Comparison of ENCODE assay signal across 27 cellular contexts in genomic region chr4:89258506-89258905, GRCh38. TPM values are rescaled to one million over a fixed set of nuclear protein-coding genes. Genes with fewer than 3 reads are reported as not detected.
A peak's percentile ranks its signal among the peaks of the same experiment; 100 is the strongest.
DNase-seq lines count a peak whose midpoint lies in the region; ATAC-seq and TF ChIP-seq lines count a peak whose summit lies in the region.
"Had no signal": no experiment of that assay in that cellular context is flagged by ENCODE, and none has a peak within 500 bp of the region (broad histone marks: within the 10 kb centered on the region; RNA-seq: fewer than 3 reads in every experiment).

No MANE protein-coding gene starts in this region.

- H3K4me2 ChIP-seq in GM23248 (ENCODE audit: unreplicated experiment): no peak overlapping the region

- peak; percentile 51 for DNase-seq in activated CD4-positive, alpha-beta T cell treated with anti-CD3 and anti-CD28 coated beads, Interleukin-2, amount 10 ng/mL, durations not matched to agents 24 days and 14 days
- no peak for DNase-seq in activated CD4-positive, alpha-beta T cell treated with anti-CD3 and anti-CD28 coated beads, Interleukin-2, amount 10 ng/mL, durations not matched to agents 7 days and 5 days
- DNase-seq in natural killer cell (no peak), foreskin melanocyte (peak; percentile 77), GM10248 (ENCODE audit: extremely low spot score) (no peak), GM23248 (no peak)
- DNase-seq in natural killer cell treated with Interleukin-12 subunit alpha and Interleukin-12 subunit beta and Interleukin-15 and Interleukin-18, amount 100 ng/mL, for 72 hours (ENCODE audit: low spot score): no peak
- DNase-seq: 8988T; activated CD4-positive, alpha-beta T cell treated with anti-CD3 and anti-CD28 coated beads, Interleukin-2, amount 50 U/mL, for 1 hour; caudate nucleus; cortex of kidney; effector memory CD4-positive, alpha-beta T cell; NCI-H1694; NCI-H748 treated with DMSO at 0.1 percent for 48 hours; nucleus accumbens; Peyer's patch; psoas muscle; SIG-M5; T1000; upper lobe of right lung had no signal

- no peaks in the 10 kb centered on the region for H3K9me3 ChIP-seq in GM23248 (ENCODE audit: low read depth)
- H3K9me3 ChIP-seq: ascending aorta, Peyer's patch, psoas muscle, upper lobe of right lung had no signal

- H3K9ac ChIP-seq in GM23248: no peak overlapping the region

- H3K9me3 Mint-ChIP-seq in activated CD4-positive, alpha-beta T cell treated with anti-CD3 and anti-CD28 coated beads, Interleukin-2, amount 10 ng/mL, durations not matched to agents 24 days and 14 days: no peaks in the 10 kb centered on the region
- H3K9me3 Mint-ChIP-seq in activated CD4-positive, alpha-beta T cell treated with anti-CD3 and anti-CD28 coated beads, Interleukin-2, amount 10 ng/mL, durations not matched to agents 7 days and 5 days: peaks cover 3% of the 10 kb centered on the region
- peaks cover 0 to 2% of the 10 kb centered on the region in 2 donors for H3K9me3 Mint-ChIP-seq in natural killer cell
- no peaks in the 10 kb centered on the region for H3K9me3 Mint-ChIP-seq in natural killer cell treated with Interleukin-12 subunit alpha and Interleukin-12 subunit beta and Interleukin-15 and Interleukin-18, amount 100 ng/mL, for 72 hours
- H3K9me3 Mint-ChIP-seq: stimulated activated memory B cell treated with anti-CD40 and anti-IgM and Interleukin-4, amounts not matched to agents 10 μg/mL and 1 μg/mL and 100 μg/mL, for 72 hours had no signal

- POLR2A ChIA-PET in activated CD4-positive, alpha-beta T cell treated with anti-CD3 and anti-CD28 coated beads, Interleukin-2, amount 10 ng/mL, durations not matched to agents 7 days and 5 days (lab: Charles Lee): interaction anchor here (0.6 kb wide), 1 partner anchor 974 kb away, joined by 3 read pairs; the partner anchor contains the start of gene PPM1K
- POLR2A ChIA-PET in GM10248 (lab: Yijun Ruan, JAX): no interaction called here

- no peaks in the 10 kb centered on the region for H3K9me2 ChIP-seq in GM23248 (ENCODE audit: insufficient read depth)

- H3F3A ChIP-seq in GM23248 (ENCODE audit: insufficient read depth): no peaks in the 10 kb centered on the region

- TF ChIP-seq CTCF in natural killer cell (IDR thresholded peaks at IDR 0.05) (no peak), GM10248 (IDR thresholded peaks at IDR 0.05; ENCODE audit: control extremely low read depth, extremely low read depth, low read depth, missing control alignments) (no peak)

- no peak overlapping the region for H3K27ac Mint-ChIP-seq in activated CD4-positive, alpha-beta T cell treated with anti-CD3 and anti-CD28 coated beads, Interleukin-2, amount 10 ng/mL, durations not matched to agents 24 days and 14 days
- H3K27ac Mint-ChIP-seq in activated CD4-positive, alpha-beta T cell treated with anti-CD3 and anti-CD28 coated beads, Interleukin-2, amount 10 ng/mL, durations not matched to agents 7 days and 5 days: no peak overlapping the region
- H3K27ac Mint-ChIP-seq in natural killer cell: peak overlapping the region; percentile 21 to 74
- H3K27ac Mint-ChIP-seq in natural killer cell treated with Interleukin-12 subunit alpha and Interleukin-12 subunit beta and Interleukin-15 and Interleukin-18, amount 100 ng/mL, for 72 hours: no peak overlapping the region
- H3K27ac Mint-ChIP-seq: CD14-positive monocyte; mesothelial cell of epicardium; stimulated activated memory B cell treated with anti-CD40 and anti-IgM and Interleukin-4, amounts not matched to agents 10 μg/mL and 1 μg/mL and 100 μg/mL, for 72 hours had no signal

- H3K4me1 ChIP-seq in GM23248 (ENCODE audit: insufficient read depth): no peaks in the 10 kb centered on the region
- H3K4me1 ChIP-seq: ascending aorta, Peyer's patch, psoas muscle, upper lobe of right lung had no signal

- H3K4me3 Mint-ChIP-seq in activated CD4-positive, alpha-beta T cell treated with anti-CD3 and anti-CD28 coated beads, Interleukin-2, amount 10 ng/mL, durations not matched to agents 24 days and 14 days: no peak overlapping the region
- no peak overlapping the region for H3K4me3 Mint-ChIP-seq in activated CD4-positive, alpha-beta T cell treated with anti-CD3 and anti-CD28 coated beads, Interleukin-2, amount 10 ng/mL, durations not matched to agents 7 days and 5 days
- no peak overlapping the region for H3K4me3 Mint-ChIP-seq in natural killer cell
- no peak overlapping the region for H3K4me3 Mint-ChIP-seq in natural killer cell treated with Interleukin-12 subunit alpha and Interleukin-12 subunit beta and Interleukin-15 and Interleukin-18, amount 100 ng/mL, for 72 hours
- H3K4me3 Mint-ChIP-seq: CD14-positive monocyte; mesothelial cell of epicardium; stimulated activated memory B cell treated with anti-CD40 and anti-IgM and Interleukin-4, amounts not matched to agents 10 μg/mL and 1 μg/mL and 100 μg/mL, for 72 hours had no signal

- H4K20me1 ChIP-seq in GM23248 (ENCODE audit: insufficient read depth): no peaks in the 10 kb centered on the region

- CTCF ChIA-PET in activated CD4-positive, alpha-beta T cell treated with anti-CD3 and anti-CD28 coated beads, Interleukin-2, amount 10 ng/mL, durations not matched to agents 7 days and 5 days (lab: Charles Lee): interaction anchor here (1.0 to 1.4 kb wide), 4 partner anchors 32 to 176 kb away, joined by 3 to 4 read pairs (median 4); no protein-coding TSS in a partner anchor
- CTCF ChIA-PET in GM10248 (lab: Yijun Ruan, JAX): interaction anchor here (1.2 to 2.0 kb wide), 4 partner anchors 21 to 176 kb away, joined by 3 to 7 read pairs (median 4); no protein-coding TSS in a partner anchor

- H3K79me2 ChIP-seq in GM23248 (ENCODE audit: insufficient read depth): no peaks in the 10 kb centered on the region

- peaks cover 72% of the 10 kb centered on the region for H3K4me1 Mint-ChIP-seq in activated CD4-positive, alpha-beta T cell treated with anti-CD3 and anti-CD28 coated beads, Interleukin-2, amount 10 ng/mL, durations not matched to agents 24 days and 14 days
- peaks cover 80% of the 10 kb centered on the region for H3K4me1 Mint-ChIP-seq in activated CD4-positive, alpha-beta T cell treated with anti-CD3 and anti-CD28 coated beads, Interleukin-2, amount 10 ng/mL, durations not matched to agents 7 days and 5 days
- H3K4me1 Mint-ChIP-seq in natural killer cell: peaks cover 78 to 84% of the 10 kb centered on the region in 2 donors
- peaks cover 61 to 62% of the 10 kb centered on the region in 2 donors for H3K4me1 Mint-ChIP-seq in natural killer cell treated with Interleukin-12 subunit alpha and Interleukin-12 subunit beta and Interleukin-15 and Interleukin-18, amount 100 ng/mL, for 72 hours (ENCODE audit: low read depth in 2 of 2)

- H3K4me3 ChIP-seq in GM23248: no peak overlapping the region
- H3K4me3 ChIP-seq: ascending aorta, Peyer's patch, psoas muscle, upper lobe of right lung had no signal

- in situ Hi-C loops in GM23248 (cut with MboI): loop anchor here (10.0 kb wide), 1 partner anchor 176 kb away; no protein-coding TSS in a partner anchor

- peaks cover 31% of the 10 kb centered on the region for H3K36me3 Mint-ChIP-seq in activated CD4-positive, alpha-beta T cell treated with anti-CD3 and anti-CD28 coated beads, Interleukin-2, amount 10 ng/mL, durations not matched to agents 24 days and 14 days (ENCODE audit: low read depth)
- H3K36me3 Mint-ChIP-seq in activated CD4-positive, alpha-beta T cell treated with anti-CD3 and anti-CD28 coated beads, Interleukin-2, amount 10 ng/mL, durations not matched to agents 7 days and 5 days (ENCODE audit: low read depth): peaks cover 66% of the 10 kb centered on the region
- no peaks in the 10 kb centered on the region for H3K36me3 Mint-ChIP-seq in natural killer cell
- no peaks in the 10 kb centered on the region for H3K36me3 Mint-ChIP-seq in natural killer cell treated with Interleukin-12 subunit alpha and Interleukin-12 subunit beta and Interleukin-15 and Interleukin-18, amount 100 ng/mL, for 72 hours
- H3K36me3 Mint-ChIP-seq: mesothelial cell of epicardium; stimulated activated memory B cell treated with anti-CD40 and anti-IgM and Interleukin-4, amounts not matched to agents 10 μg/mL and 1 μg/mL and 100 μg/mL, for 72 hours had no signal

- WGBS in GM23248 (ENCODE audit: low coverage in 1 of 2, low lambda C conversion rate in 2 of 2, missing lambda C conversion rate in 2 of 2), 2 experiments: 72% methylated on average over 6 of the region's 6 CpGs

- ATAC-seq in natural killer cell: no peak
- no peak for ATAC-seq in natural killer cell treated with Interleukin-12 subunit alpha and Interleukin-12 subunit beta and Interleukin-15 and Interleukin-18, amount 100 ng/mL, for 72 hours
- ATAC-seq in HG03432 (IDR thresholded peaks at IDR 0.05; ENCODE audit: unreplicated experiment): no peak
- ATAC-seq: psoas muscle; stimulated activated memory B cell treated with anti-CD40 and anti-IgM and Interleukin-4, amounts not matched to agents 10 μg/mL and 1 μg/mL and 100 μg/mL, for 72 hours; upper lobe of right lung had no signal

- intact Hi-C loops in activated CD4-positive, alpha-beta T cell treated with anti-CD3 and anti-CD28 coated beads, Interleukin-2, amount 10 ng/mL, durations not matched to agents 24 days and 14 days (cut with micrococcal nuclease): loop anchor here (10.0 kb wide), 1 partner anchor 176 kb away; no protein-coding TSS in a partner anchor
- intact Hi-C loops in natural killer cell (cut with micrococcal nuclease): loop anchor here (10.0 kb wide), 1 partner anchor 176 kb away; no protein-coding TSS in a partner anchor

- no peak overlapping the region for H2AFZ ChIP-seq in GM23248

- H3K36me3 ChIP-seq in GM23248 (ENCODE audit: low read depth): no peaks in the 10 kb centered on the region
- H3K36me3 ChIP-seq: ascending aorta, Peyer's patch, upper lobe of right lung had no signal

- no peak overlapping the region for H3K27ac ChIP-seq in GM23248
- H3K27ac ChIP-seq: ascending aorta, Peyer's patch, psoas muscle, upper lobe of right lung, VCaP had no signal

- H3K27me3 ChIP-seq in GM23248 (replicated peaks; ENCODE audit: insufficient read depth): 0 out of 2 replicates have a peak, but pooled peaks cover 17% of the 10 kb centered on the region
- H3K27me3 ChIP-seq: ascending aorta, Peyer's patch, upper lobe of right lung had no signal

- H3K27me3 Mint-ChIP-seq in activated CD4-positive, alpha-beta T cell treated with anti-CD3 and anti-CD28 coated beads, Interleukin-2, amount 10 ng/mL, durations not matched to agents 24 days and 14 days: no peaks in the 10 kb centered on the region
- H3K27me3 Mint-ChIP-seq in activated CD4-positive, alpha-beta T cell treated with anti-CD3 and anti-CD28 coated beads, Interleukin-2, amount 10 ng/mL, durations not matched to agents 7 days and 5 days: no peaks in the 10 kb centered on the region
- no peaks in the 10 kb centered on the region for H3K27me3 Mint-ChIP-seq in natural killer cell (ENCODE audit: low read depth in 2 of 2)
- no peaks in the 10 kb centered on the region for H3K27me3 Mint-ChIP-seq in natural killer cell treated with Interleukin-12 subunit alpha and Interleukin-12 subunit beta and Interleukin-15 and Interleukin-18, amount 100 ng/mL, for 72 hours
- H3K27me3 Mint-ChIP-seq: stimulated activated memory B cell treated with anti-CD40 and anti-IgM and Interleukin-4, amounts not matched to agents 10 μg/mL and 1 μg/mL and 100 μg/mL, for 72 hours had no signal

RNA-seq across cellular contexts. Expression of gene GPRIN3, which starts 49.1 kb away (rescaled TPM):
- 26.2 and 26.8 TPM in 2 replicates for total RNA-seq in activated CD4-positive, alpha-beta T cell treated with anti-CD3 and anti-CD28 coated beads, Interleukin-2, amount 10 ng/mL, durations not matched to agents 24 days and 14 days
- 10 to 100 TPM; 51.1 to 57.4 TPM for total RNA-seq in activated CD4-positive, alpha-beta T cell treated with anti-CD3 and anti-CD28 coated beads, Interleukin-2, amount 10 ng/mL, durations not matched to agents 7 days and 5 days
- total RNA-seq in natural killer cell: 10 to 100 TPM; 48.3 to 50.7 (median 48.5) TPM
- 10 to 100 TPM; 11.6 to 24.0 TPM for total RNA-seq in natural killer cell treated with Interleukin-12 subunit alpha and Interleukin-12 subunit beta and Interleukin-15 and Interleukin-18, amount 100 ng/mL, for 72 hours
- not detected in 2 replicates for total RNA-seq in GM23248 (2014; rRNA removed; shearing (Covaris generic))
- 0.01 and 0.05 TPM in 2 replicates for polyA plus RNA-seq in GM23248 (2016; fragmentation: Nextera tagmentation; extraction: Ambion mirVana)
- total RNA-seq: Daoy had no signal

Comparison
In these comparisons a context has a peak if more than half of its experiments do, and no peak if none do; other contexts are left out.
1. DNase-seq: peak in activated CD4-positive, alpha-beta T cell treated with anti-CD3 and anti-CD28 coated beads, Interleukin-2, amount 10 ng/mL, durations not matched to agents 24 days and 14 days (single experiment) and foreskin melanocyte (single experiment); none in activated CD4-positive, alpha-beta T cell treated with anti-CD3 and anti-CD28 coated beads, Interleukin-2, amount 10 ng/mL, durations not matched to agents 7 days and 5 days (single experiment), natural killer cell (single experiment), natural killer cell treated with Interleukin-12 subunit alpha and Interleukin-12 subunit beta and Interleukin-15 and Interleukin-18, amount 100 ng/mL, for 72 hours (single experiment), GM10248 (single experiment) and GM23248 (single experiment).
2. H3K27ac Mint-ChIP-seq: peak in natural killer cell (2 of 2); none in activated CD4-positive, alpha-beta T cell treated with anti-CD3 and anti-CD28 coated beads, Interleukin-2, amount 10 ng/mL, durations not matched to agents 24 days and 14 days (single experiment), activated CD4-positive, alpha-beta T cell treated with anti-CD3 and anti-CD28 coated beads, Interleukin-2, amount 10 ng/mL, durations not matched to agents 7 days and 5 days (single experiment) and natural killer cell treated with Interleukin-12 subunit alpha and Interleukin-12 subunit beta and Interleukin-15 and Interleukin-18, amount 100 ng/mL, for 72 hours (0 of 2).
3. RNA of gene GPRIN3, which starts 49.1 kb away (total RNA-seq): 51.1 to 57.4 TPM in activated CD4-positive, alpha-beta T cell treated with anti-CD3 and anti-CD28 coated beads, Interleukin-2, amount 10 ng/mL, durations not matched to agents 7 days and 5 days, 48.3 to 50.7 TPM in natural killer cell, 26.2 to 26.8 TPM in activated CD4-positive, alpha-beta T cell treated with anti-CD3 and anti-CD28 coated beads, Interleukin-2, amount 10 ng/mL, durations not matched to agents 24 days and 14 days and 11.6 to 24.0 TPM in natural killer cell treated with Interleukin-12 subunit alpha and Interleukin-12 subunit beta and Interleukin-15 and Interleukin-18, amount 100 ng/mL, for 72 hours; not detected in GM23248; every median in the first group is over 10 times any median in the second.